Comparison of ENCODE assay signal across 14 cellular contexts in the genomic region with DNA sequence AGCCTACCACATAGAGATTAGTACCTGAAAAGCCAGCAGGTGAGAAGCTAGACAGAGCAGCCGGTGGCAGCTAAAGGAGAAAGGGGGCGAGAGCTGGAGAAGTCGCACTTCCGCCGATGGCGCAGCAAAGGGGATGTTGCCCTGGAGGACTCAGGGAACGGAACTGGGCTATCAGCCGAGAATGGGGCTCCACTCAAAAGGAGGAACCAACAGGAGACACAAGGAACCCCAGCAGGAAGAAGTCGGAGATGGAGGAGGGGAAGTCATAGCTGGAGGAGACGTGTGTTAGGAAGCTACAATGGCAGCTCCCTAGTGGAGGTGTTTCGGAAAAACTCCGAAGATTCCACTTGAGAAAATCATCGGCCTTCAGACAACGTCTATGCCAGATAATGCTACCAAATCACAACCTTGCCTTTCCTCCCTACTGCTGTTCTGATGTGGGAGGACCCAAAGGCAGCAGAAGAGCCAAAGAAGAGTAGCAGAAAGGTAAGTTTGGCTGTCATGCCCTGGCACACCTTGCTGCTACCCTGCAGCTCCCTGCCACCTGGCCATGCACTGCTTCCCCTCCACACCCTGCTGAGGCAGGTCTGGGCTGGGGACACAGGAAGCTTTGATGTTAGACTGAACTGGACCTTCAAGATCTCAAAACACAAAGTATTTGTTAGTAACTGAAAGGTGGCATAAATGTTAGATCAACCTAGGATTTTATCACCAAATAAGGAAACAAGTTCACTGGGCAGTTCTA.
A peak's percentile ranks its signal among the peaks of the same experiment; 100 is the strongest.
DNase-seq lines count a peak whose midpoint lies in the region; ATAC-seq and TF ChIP-seq lines count a peak whose summit lies in the region.
"Had no signal": no experiment of that assay in that cellular context is flagged by ENCODE, and none has a peak within 500 bp of the region (broad histone marks: within the 10 kb centered on the region; RNA-seq: fewer than 3 reads in every experiment).

No MANE protein-coding gene starts in this region.

- intact Hi-C loops in heart right ventricle (cut with DNase I), result no loop called here

- no peaks in the 10 kb centered on the region for H3K27me3 ChIP-seq in heart right ventricle
- H3K27me3 ChIP-seq in neutrophil, result no peaks in the 10 kb centered on the region
- H3K27me3 ChIP-seq: brain microvascular endothelial cell had no signal

- WGBS in heart right ventricle, 2 donors, result 89 to 93% methylated on average over 14 of the region's 14 CpGs

- peaks cover 13% of the 10 kb centered on the region for H3K4me1 Mint-ChIP-seq in T-helper 17 cell

- H3K27ac Mint-ChIP-seq in T-helper 17 cell, result peak overlapping the region; percentile 60
- H3K27ac Mint-ChIP-seq: activated B cell treated with CpG ODN at 0.5 μM for 24 hours; H9; natural killer cell treated with Interleukin-12 subunit alpha and Interleukin-12 subunit beta and Interleukin-15 and Interleukin-18, amount 100 ng/mL, for 72 hours had no signal

- peaks cover 7% of the 10 kb centered on the region for H3K36me3 Mint-ChIP-seq in T-helper 17 cell (ENCODE audit: low read depth)
- H3K36me3 Mint-ChIP-seq: natural killer cell treated with Interleukin-12 subunit alpha and Interleukin-12 subunit beta and Interleukin-15 and Interleukin-18, amount 100 ng/mL, for 72 hours had no signal

- H3K27ac ChIP-seq in heart right ventricle (peak overlapping the region in 1 of 10 donors; percentile 88), neutrophil (peak overlapping the region; percentile 89)
- H3K27ac ChIP-seq: brain microvascular endothelial cell had no signal

- peak overlapping the region in 2 of 10 donors; percentile 9 to 40 for H3K4me3 ChIP-seq in heart right ventricle
- peak overlapping the region; percentile 52 to 54 for H3K4me3 ChIP-seq in neutrophil (ENCODE audit: low read depth in 1 of 2, low read length in 1 of 2)

- H3K4me3 Mint-ChIP-seq in T-helper 17 cell, result no peak overlapping the region
- H3K4me3 Mint-ChIP-seq: activated B cell treated with CpG ODN at 0.5 μM for 24 hours; H9; natural killer cell treated with Interleukin-12 subunit alpha and Interleukin-12 subunit beta and Interleukin-15 and Interleukin-18, amount 100 ng/mL, for 72 hours had no signal

- DNase-seq in D341Med (ENCODE audit: low spot score) (peak; percentile 70), T-helper 17 cell (no peak), heart right ventricle (peak; percentile 35 to 40), T-helper 1 cell (no peak), NCI-H2107 treated with DMSO at 0.1 percent for 48 hours (lab: John Stamatoyannopoulos, UW; ENCODE audit: unreplicated experiment) (no peak), ACHN (no peak), NCI-H2196 treated with DMSO at 0.1 percent for 48 hours (lab: John Stamatoyannopoulos, UW; ENCODE audit: unreplicated experiment) (no peak)
- DNase-seq: activated B cell treated with CpG ODN at 0.5 μM for 24 hours; activated T-cell treated with anti-CD3 and anti-CD28 coated beads, Interleukin-2, amount 50 U/mL, for 1 hour; brain microvascular endothelial cell; H9; NCI-H1436 had no signal

- no peaks in the 10 kb centered on the region for H3K36me3 ChIP-seq in heart right ventricle
- H3K36me3 ChIP-seq in neutrophil, result no peaks in the 10 kb centered on the region
- H3K36me3 ChIP-seq: brain microvascular endothelial cell had no signal

- TF ChIP-seq CTCF in heart right ventricle (IDR thresholded peaks at IDR 0.05), result no peak
- TF ChIP-seq CTCF in neutrophil (IDR thresholded peaks at IDR 0.05), result peak; percentile 21

- H3K27me3 Mint-ChIP-seq in T-helper 17 cell, result peaks cover 7% of the 10 kb centered on the region
- H3K27me3 Mint-ChIP-seq: activated B cell treated with CpG ODN at 0.5 μM for 24 hours had no signal

- H3K9me3 ChIP-seq in T-helper 17 cell (ENCODE audit: control insufficient read depth, low read length, poor library complexity, severe bottlenecking), result no peaks in the 10 kb centered on the region
- no peaks in the 10 kb centered on the region for H3K9me3 ChIP-seq in heart right ventricle
- no peaks in the 10 kb centered on the region for H3K9me3 ChIP-seq in neutrophil

- H3K4me1 ChIP-seq in heart right ventricle (peaks cover 0 to 44% (median 2%) of the 10 kb centered on the region in 9 donors), neutrophil (ENCODE audit: control insufficient read depth in 1 of 2, insufficient read depth in 1 of 2, low read depth in 1 of 2, low read length in 1 of 2) (peaks cover 47 to 48% of the 10 kb centered on the region in 2 experiments)

- ATAC-seq in T-helper 17 cell, result no peak
- ATAC-seq in heart right ventricle, result peak in 7 of 8 donors; percentile 51 to 85 (median 70)
- ATAC-seq: natural killer cell treated with Interleukin-12 subunit alpha and Interleukin-12 subunit beta and Interleukin-15 and Interleukin-18, amount 100 ng/mL, for 72 hours had no signal

- in situ Hi-C loops in ACHN (cut with HindIII; ENCODE audit: low pct_ligation_motif_present, low pct_unique_long_range_greater_than_20kb, low sequenced_read_pairs), result no loop called here

Comparison
In these comparisons a context has a peak if more than half of its experiments do, and no peak if none do; other contexts are left out.
1. DNase-seq: peak in D341Med (single experiment) and heart right ventricle (2 of 2); none in T-helper 17 cell (0 of 3), T-helper 1 cell (0 of 5), NCI-H2107 treated with DMSO at 0.1 percent for 48 hours (single experiment), ACHN (single experiment) and NCI-H2196 treated with DMSO at 0.1 percent for 48 hours (single experiment).